In genomic region chr19:35987571-35987896, GRCh38 we compare ENCODE assay signal across 1 cellular context.
TF ChIP-seq lines count a peak whose summit lies in the region.

No MANE protein-coding gene starts in this region.

TF ChIP-seq in neural cell, 6 proteins besides CTCF, POLR2A, EP300 and RAD21:
- TF ChIP-seq EZH2 (IDR thresholded peaks at IDR 0.05; ENCODE audit: borderline replicate concordance, insufficient read depth, low read length, poor library complexity, severe bottlenecking) (no peak), REST (IDR thresholded peaks at IDR 0.05; ENCODE audit: borderline replicate concordance) (no peak), MXI1 (conservative IDR thresholded peaks at IDR 0.05; ENCODE audit: poor library complexity, severe bottlenecking) (no peak), TAF1 (IDR thresholded peaks at IDR 0.05; ENCODE audit: low read depth) (no peak), POLR2AphosphoS5 (IDR thresholded peaks at IDR 0.05) (no peak), SMC3 (conservative IDR thresholded peaks at IDR 0.05; ENCODE audit: poor library complexity) (no peak)
